22 cellular contexts compared by ENCODE assay signal in genomic region chr6:130198483-130199035, GRCh38.
"Had no signal": no experiment of that assay in that cellular context is flagged by ENCODE, and none has a peak within 500 bp of the region (broad histone marks: within the 10 kb centered on the region; RNA-seq: fewer than 3 reads in every experiment).

No MANE protein-coding gene starts in this region.

- H3K27me3 Mint-ChIP-seq: activated CD4-positive, alpha-beta T cell treated with anti-CD3 and anti-CD28 coated beads, Interleukin-2, amount 10 ng/mL, durations not matched to agents 24 days and 14 days had no signal

- H3K27ac ChIP-seq: breast epithelium, colonic mucosa, dorsolateral prefrontal cortex, epithelial cell of prostate, lower lobe of right lung, neutrophil, ovary, prostate gland, thyroid gland, upper lobe of right lung had no signal

- H3K36me3 ChIP-seq: breast epithelium, colonic mucosa, lower lobe of right lung, neutrophil, ovary, prostate gland, thyroid gland, upper lobe of right lung had no signal

- H3K27me3 ChIP-seq: breast epithelium, colonic mucosa, dorsolateral prefrontal cortex, neutrophil, ovary, thyroid gland, upper lobe of right lung had no signal

- H3K27ac Mint-ChIP-seq: activated CD4-positive, alpha-beta T cell treated with anti-CD3 and anti-CD28 coated beads, Interleukin-2, amount 10 ng/mL, durations not matched to agents 24 days and 14 days; activated naive CD4-positive, alpha-beta T cell treated with anti-CD3 and anti-CD28 coated beads, Interleukin-2, amount 50 U/mL, for 72 hours; naive B cell; T-helper 1 cell treated with Interleukin-12 subunit alpha and Interleukin-12 subunit beta and Interleukin-4 antibody, amounts not matched to agents 30 μg/mL and 1 μg/mL, for 36 hours had no signal

- H3K4me3 ChIP-seq: breast epithelium, colonic mucosa, dorsolateral prefrontal cortex, lower lobe of right lung, ovary, prostate gland, thyroid gland, upper lobe of right lung had no signal

- H3K4me3 Mint-ChIP-seq: activated CD4-positive, alpha-beta T cell treated with anti-CD3 and anti-CD28 coated beads, Interleukin-2, amount 10 ng/mL, durations not matched to agents 24 days and 14 days; T-helper 1 cell treated with Interleukin-12 subunit alpha and Interleukin-12 subunit beta and Interleukin-4 antibody, amounts not matched to agents 30 μg/mL and 1 μg/mL, for 36 hours had no signal

- DNase-seq: activated CD4-positive, alpha-beta T cell treated with anti-CD3 and anti-CD28 coated beads, Interleukin-2, amount 10 ng/mL, durations not matched to agents 24 days and 14 days; activated gamma-delta T cell treated with Interleukin-2 at 50 U/mL for 16 hours; activated T-cell treated with anti-CD3 and anti-CD28 coated beads, Interleukin-2, amount 50 U/mL, for 1 hour; colonic mucosa; dorsolateral prefrontal cortex; foreskin fibroblast; kidney; lower lobe of right lung; naive B cell; ovary; stimulated activated CD4-positive, alpha-beta T cell treated with anti-CD3 and anti-CD28 coated beads, Interleukin-2, amount 100 ng/mL, for 48 hours; stimulated activated CD8-positive, alpha-beta memory T cell treated with anti-CD3 and anti-CD28 coated beads, Interleukin-4, amount 100 ng/mL, for 48 hours; stimulated activated naive CD4-positive, alpha-beta T cell treated with Interleukin-2 at 50 U/mL for 16 hours; substantia nigra; thyroid gland; upper lobe of right lung had no signal

- ATAC-seq: activated naive CD4-positive, alpha-beta T cell treated with anti-CD3 and anti-CD28 coated beads, Interleukin-2, amount 50 U/mL, for 72 hours; lower lobe of right lung; upper lobe of right lung had no signal

- H3K4me1 ChIP-seq: breast epithelium, colonic mucosa, lower lobe of right lung, prostate gland, thyroid gland, upper lobe of right lung had no signal
